ENCODE assay signal across 1 cellular context in the genomic region with DNA sequence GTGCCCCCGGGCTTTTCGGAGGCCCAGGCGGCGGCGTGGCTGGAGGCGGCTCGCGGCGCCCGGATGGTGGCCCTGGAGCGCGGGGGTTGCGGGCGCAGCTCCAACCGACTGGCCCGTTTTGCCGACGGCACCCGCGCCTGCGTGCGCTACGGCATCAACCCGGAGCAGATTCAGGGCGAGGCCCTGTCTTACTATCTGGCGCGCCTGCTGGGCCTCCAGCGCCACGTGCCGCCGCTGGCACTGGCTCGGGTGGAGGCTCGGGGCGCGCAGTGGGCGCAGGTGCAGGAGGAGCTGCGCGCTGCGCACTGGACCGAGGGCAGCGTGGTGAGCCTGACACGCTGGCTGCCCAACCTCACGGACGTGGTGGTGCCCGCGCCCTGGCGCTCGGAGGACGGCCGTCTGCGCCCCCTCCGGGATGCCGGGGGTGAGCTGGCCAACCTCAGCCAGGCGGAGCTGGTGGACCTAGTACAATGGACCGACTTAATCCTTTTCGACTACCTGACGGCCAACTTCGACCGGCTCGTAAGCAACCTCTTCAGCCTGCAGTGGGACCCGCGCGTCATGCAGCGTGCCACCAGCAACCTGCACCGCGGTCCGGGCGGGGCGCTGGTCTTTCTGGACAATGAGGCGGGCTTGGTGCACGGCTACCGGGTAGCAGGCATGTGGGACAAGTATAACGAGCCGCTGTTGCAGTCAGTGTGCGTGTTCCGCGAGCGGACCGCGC.
TF ChIP-seq lines count a peak whose summit lies in the region.

No MANE protein-coding gene starts in this region.

TF ChIP-seq in WTC11, 78 proteins besides CTCF, POLR2A, EP300 and RAD21 (continued from another document and continues in another):
- TF ChIP-seq, protein P1, sequence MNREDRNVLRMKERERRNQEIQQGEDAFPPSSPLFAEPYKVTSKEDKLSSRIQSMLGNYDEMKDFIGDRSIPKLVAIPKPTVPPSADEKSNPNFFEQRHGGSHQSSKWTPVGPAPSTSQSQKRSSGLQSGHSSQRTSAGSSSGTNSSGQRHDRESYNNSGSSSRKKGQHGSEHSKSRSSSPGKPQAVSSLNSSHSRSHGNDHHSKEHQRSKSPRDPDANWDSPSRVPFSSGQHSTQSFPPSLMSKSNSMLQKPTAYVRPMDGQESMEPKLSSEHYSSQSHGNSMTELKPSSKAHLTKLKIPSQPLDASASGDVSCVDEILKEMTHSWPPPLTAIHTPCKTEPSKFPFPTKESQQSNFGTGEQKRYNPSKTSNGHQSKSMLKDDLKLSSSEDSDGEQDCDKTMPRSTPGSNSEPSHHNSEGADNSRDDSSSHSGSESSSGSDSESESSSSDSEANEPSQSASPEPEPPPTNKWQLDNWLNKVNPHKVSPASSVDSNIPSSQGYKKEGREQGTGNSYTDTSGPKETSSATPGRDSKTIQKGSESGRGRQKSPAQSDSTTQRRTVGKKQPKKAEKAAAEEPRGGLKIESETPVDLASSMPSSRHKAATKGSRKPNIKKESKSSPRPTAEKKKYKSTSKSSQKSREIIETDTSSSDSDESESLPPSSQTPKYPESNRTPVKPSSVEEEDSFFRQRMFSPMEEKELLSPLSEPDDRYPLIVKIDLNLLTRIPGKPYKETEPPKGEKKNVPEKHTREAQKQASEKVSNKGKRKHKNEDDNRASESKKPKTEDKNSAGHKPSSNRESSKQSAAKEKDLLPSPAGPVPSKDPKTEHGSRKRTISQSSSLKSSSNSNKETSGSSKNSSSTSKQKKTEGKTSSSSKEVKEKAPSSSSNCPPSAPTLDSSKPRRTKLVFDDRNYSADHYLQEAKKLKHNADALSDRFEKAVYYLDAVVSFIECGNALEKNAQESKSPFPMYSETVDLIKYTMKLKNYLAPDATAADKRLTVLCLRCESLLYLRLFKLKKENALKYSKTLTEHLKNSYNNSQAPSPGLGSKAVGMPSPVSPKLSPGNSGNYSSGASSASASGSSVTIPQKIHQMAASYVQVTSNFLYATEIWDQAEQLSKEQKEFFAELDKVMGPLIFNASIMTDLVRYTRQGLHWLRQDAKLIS (CRISPR knock-in tag; IDR thresholded peaks at IDR 0.05; ENCODE audit: borderline replicate concordance) = peak; percentile 68; the same call in 1 of the 2 replicates
- TF ChIP-seq, protein P2, sequence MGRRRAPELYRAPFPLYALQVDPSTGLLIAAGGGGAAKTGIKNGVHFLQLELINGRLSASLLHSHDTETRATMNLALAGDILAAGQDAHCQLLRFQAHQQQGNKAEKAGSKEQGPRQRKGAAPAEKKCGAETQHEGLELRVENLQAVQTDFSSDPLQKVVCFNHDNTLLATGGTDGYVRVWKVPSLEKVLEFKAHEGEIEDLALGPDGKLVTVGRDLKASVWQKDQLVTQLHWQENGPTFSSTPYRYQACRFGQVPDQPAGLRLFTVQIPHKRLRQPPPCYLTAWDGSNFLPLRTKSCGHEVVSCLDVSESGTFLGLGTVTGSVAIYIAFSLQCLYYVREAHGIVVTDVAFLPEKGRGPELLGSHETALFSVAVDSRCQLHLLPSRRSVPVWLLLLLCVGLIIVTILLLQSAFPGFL (CRISPR knock-in tag; IDR thresholded peaks at IDR 0.05; ENCODE audit: borderline replicate concordance) = peak; percentile 67; the same call in 1 of the 2 replicates
- TF ChIP-seq ZNF263 (CRISPR knock-in tag; IDR thresholded peaks at IDR 0.05; ENCODE audit: low read depth) (peak; percentile 53; the same call in 1 of the 2 replicates), GTF2I (CRISPR knock-in tag; conservative IDR thresholded peaks at IDR 0.05) (no peak), TCF7 (CRISPR knock-in tag; IDR thresholded peaks at IDR 0.05; ENCODE audit: low read depth) (peak; percentile 61), NFYB (CRISPR knock-in tag; conservative IDR thresholded peaks at IDR 0.05; ENCODE audit: low read depth) (peak; percentile 45), CREM (CRISPR knock-in tag; IDR thresholded peaks at IDR 0.05) (peak; percentile 24; the same call in 1 of the 2 replicates), OVOL2 (CRISPR knock-in tag; IDR thresholded peaks at IDR 0.05; ENCODE audit: borderline replicate concordance) (no peak), GABPB1 (CRISPR knock-in tag; IDR thresholded peaks at IDR 0.05) (no peak), CREB1 (CRISPR knock-in tag; IDR thresholded peaks at IDR 0.05) (0 out of 2 replicates have a peak, but pooled peaks have one; percentile 35), ZNF396 (CRISPR knock-in tag; IDR thresholded peaks at IDR 0.05; ENCODE audit: borderline replicate concordance) (no peak), ESRRA (CRISPR knock-in tag; IDR thresholded peaks at IDR 0.05; ENCODE audit: borderline replicate concordance) (peak; percentile 92; the same call in 1 of the 2 replicates), NFE2L1 (CRISPR knock-in tag; IDR thresholded peaks at IDR 0.05) (peak; percentile 85; the same call in 1 of the 2 replicates), ZNF219 (CRISPR knock-in tag; IDR thresholded peaks at IDR 0.05; ENCODE audit: borderline replicate concordance) (0 out of 2 replicates have a peak, but pooled peaks have one; percentile 63), ZNF138 (CRISPR knock-in tag; conservative IDR thresholded peaks at IDR 0.05) (no peak), NR2C2 (CRISPR knock-in tag; IDR thresholded peaks at IDR 0.05) (peak; percentile 59; the same call in 1 of the 2 replicates), TEAD1 (CRISPR knock-in tag; IDR thresholded peaks at IDR 0.05) (peak; percentile 18; the same call in 1 of the 2 replicates), ZNF121 (CRISPR knock-in tag; IDR thresholded peaks at IDR 0.05) (peak; percentile 20; the same call in 1 of the 2 replicates), SOX15 (CRISPR knock-in tag; IDR thresholded peaks at IDR 0.05) (no peak), FOXK1 (CRISPR knock-in tag; IDR thresholded peaks at IDR 0.05) (peak; percentile 78), SP1 (CRISPR knock-in tag; conservative IDR thresholded peaks at IDR 0.05) (0 out of 2 replicates have a peak, but pooled peaks have one; percentile 13), FOXP1 (CRISPR knock-in tag; IDR thresholded peaks at IDR 0.05; ENCODE audit: borderline replicate concordance) (peak; percentile 98), EMX1 (CRISPR knock-in tag; IDR thresholded peaks at IDR 0.05) (no peak), SMAD3 (CRISPR knock-in tag; IDR thresholded peaks at IDR 0.05; ENCODE audit: borderline replicate concordance) (peak; percentile 24; the same call in 1 of the 2 replicates), MXD4 (CRISPR knock-in tag; IDR thresholded peaks at IDR 0.05; ENCODE audit: borderline replicate concordance) (no peak), KAT7 (CRISPR knock-in tag; IDR thresholded peaks at IDR 0.05; ENCODE audit: borderline replicate concordance) (peak; percentile 80; the same call in 1 of the 2 replicates), ETV6 (CRISPR knock-in tag; IDR thresholded peaks at IDR 0.05) (peak; percentile 49; the same call in 1 of the 2 replicates), ATF1 (CRISPR knock-in tag; IDR thresholded peaks at IDR 0.05) (0 out of 2 replicates have a peak, but pooled peaks have one; percentile 55), NR1H2 (CRISPR knock-in tag; IDR thresholded peaks at IDR 0.05) (peak; percentile 35), TP53 (CRISPR knock-in tag; IDR thresholded peaks at IDR 0.05) (peak; percentile 71)
- TF ChIP-seq, protein P3, sequence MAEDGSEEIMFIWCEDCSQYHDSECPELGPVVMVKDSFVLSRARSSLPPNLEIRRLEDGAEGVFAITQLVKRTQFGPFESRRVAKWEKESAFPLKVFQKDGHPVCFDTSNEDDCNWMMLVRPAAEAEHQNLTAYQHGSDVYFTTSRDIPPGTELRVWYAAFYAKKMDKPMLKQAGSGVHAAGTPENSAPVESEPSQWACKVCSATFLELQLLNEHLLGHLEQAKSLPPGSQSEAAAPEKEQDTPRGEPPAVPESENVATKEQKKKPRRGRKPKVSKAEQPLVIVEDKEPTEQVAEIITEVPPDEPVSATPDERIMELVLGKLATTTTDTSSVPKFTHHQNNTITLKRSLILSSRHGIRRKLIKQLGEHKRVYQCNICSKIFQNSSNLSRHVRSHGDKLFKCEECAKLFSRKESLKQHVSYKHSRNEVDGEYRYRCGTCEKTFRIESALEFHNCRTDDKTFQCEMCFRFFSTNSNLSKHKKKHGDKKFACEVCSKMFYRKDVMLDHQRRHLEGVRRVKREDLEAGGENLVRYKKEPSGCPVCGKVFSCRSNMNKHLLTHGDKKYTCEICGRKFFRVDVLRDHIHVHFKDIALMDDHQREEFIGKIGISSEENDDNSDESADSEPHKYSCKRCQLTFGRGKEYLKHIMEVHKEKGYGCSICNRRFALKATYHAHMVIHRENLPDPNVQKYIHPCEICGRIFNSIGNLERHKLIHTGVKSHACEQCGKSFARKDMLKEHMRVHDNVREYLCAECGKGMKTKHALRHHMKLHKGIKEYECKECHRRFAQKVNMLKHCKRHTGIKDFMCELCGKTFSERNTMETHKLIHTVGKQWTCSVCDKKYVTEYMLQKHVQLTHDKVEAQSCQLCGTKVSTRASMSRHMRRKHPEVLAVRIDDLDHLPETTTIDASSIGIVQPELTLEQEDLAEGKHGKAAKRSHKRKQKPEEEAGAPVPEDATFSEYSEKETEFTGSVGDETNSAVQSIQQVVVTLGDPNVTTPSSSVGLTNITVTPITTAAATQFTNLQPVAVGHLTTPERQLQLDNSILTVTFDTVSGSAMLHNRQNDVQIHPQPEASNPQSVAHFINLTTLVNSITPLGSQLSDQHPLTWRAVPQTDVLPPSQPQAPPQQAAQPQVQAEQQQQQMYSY (CRISPR knock-in tag; IDR thresholded peaks at IDR 0.05) = peak; percentile 58
- TF ChIP-seq, protein P4, sequence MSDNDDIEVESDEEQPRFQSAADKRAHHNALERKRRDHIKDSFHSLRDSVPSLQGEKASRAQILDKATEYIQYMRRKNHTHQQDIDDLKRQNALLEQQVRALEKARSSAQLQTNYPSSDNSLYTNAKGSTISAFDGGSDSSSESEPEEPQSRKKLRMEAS (CRISPR knock-in tag; IDR thresholded peaks at IDR 0.05) = peak; percentile 99
- TF ChIP-seq, protein P5, sequence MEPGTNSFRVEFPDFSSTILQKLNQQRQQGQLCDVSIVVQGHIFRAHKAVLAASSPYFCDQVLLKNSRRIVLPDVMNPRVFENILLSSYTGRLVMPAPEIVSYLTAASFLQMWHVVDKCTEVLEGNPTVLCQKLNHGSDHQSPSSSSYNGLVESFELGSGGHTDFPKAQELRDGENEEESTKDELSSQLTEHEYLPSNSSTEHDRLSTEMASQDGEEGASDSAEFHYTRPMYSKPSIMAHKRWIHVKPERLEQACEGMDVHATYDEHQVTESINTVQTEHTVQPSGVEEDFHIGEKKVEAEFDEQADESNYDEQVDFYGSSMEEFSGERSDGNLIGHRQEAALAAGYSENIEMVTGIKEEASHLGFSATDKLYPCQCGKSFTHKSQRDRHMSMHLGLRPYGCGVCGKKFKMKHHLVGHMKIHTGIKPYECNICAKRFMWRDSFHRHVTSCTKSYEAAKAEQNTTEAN (CRISPR knock-in tag; IDR thresholded peaks at IDR 0.05) = peak; percentile 88
- TF ChIP-seq, protein P6, sequence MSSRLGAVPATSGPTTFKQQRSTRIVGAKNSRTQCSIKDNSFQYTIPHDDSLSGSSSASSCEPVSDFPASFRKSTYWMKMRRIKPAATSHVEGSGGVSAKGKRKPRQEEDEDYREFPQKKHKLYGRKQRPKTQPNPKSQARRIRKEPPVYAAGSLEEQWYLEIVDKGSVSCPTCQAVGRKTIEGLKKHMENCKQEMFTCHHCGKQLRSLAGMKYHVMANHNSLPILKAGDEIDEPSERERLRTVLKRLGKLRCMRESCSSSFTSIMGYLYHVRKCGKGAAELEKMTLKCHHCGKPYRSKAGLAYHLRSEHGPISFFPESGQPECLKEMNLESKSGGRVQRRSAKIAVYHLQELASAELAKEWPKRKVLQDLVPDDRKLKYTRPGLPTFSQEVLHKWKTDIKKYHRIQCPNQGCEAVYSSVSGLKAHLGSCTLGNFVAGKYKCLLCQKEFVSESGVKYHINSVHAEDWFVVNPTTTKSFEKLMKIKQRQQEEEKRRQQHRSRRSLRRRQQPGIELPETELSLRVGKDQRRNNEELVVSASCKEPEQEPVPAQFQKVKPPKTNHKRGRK (CRISPR knock-in tag; IDR thresholded peaks at IDR 0.05; ENCODE audit: borderline replicate concordance) = peak; percentile 65; the same call in 1 of the 2 replicates
- TF ChIP-seq, protein P7, sequence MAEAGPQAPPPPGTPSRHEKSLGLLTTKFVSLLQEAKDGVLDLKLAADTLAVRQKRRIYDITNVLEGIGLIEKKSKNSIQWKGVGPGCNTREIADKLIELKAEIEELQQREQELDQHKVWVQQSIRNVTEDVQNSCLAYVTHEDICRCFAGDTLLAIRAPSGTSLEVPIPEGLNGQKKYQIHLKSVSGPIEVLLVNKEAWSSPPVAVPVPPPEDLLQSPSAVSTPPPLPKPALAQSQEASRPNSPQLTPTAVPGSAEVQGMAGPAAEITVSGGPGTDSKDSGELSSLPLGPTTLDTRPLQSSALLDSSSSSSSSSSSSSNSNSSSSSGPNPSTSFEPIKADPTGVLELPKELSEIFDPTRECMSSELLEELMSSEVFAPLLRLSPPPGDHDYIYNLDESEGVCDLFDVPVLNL (CRISPR knock-in tag; IDR thresholded peaks at IDR 0.05; ENCODE audit: borderline replicate concordance, low read depth) = peak; percentile 92
- TF ChIP-seq, protein P8, sequence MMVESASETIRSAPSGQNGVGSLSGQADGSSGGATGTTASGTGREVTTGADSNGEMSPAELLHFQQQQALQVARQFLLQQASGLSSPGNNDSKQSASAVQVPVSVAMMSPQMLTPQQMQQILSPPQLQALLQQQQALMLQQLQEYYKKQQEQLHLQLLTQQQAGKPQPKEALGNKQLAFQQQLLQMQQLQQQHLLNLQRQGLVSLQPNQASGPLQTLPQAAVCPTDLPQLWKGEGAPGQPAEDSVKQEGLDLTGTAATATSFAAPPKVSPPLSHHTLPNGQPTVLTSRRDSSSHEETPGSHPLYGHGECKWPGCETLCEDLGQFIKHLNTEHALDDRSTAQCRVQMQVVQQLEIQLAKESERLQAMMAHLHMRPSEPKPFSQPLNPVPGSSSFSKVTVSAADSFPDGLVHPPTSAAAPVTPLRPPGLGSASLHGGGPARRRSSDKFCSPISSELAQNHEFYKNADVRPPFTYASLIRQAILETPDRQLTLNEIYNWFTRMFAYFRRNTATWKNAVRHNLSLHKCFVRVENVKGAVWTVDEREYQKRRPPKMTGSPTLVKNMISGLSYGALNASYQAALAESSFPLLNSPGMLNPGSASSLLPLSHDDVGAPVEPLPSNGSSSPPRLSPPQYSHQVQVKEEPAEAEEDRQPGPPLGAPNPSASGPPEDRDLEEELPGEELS (CRISPR knock-in tag; IDR thresholded peaks at IDR 0.05) = peak; percentile 97
- TF ChIP-seq, protein P9, sequence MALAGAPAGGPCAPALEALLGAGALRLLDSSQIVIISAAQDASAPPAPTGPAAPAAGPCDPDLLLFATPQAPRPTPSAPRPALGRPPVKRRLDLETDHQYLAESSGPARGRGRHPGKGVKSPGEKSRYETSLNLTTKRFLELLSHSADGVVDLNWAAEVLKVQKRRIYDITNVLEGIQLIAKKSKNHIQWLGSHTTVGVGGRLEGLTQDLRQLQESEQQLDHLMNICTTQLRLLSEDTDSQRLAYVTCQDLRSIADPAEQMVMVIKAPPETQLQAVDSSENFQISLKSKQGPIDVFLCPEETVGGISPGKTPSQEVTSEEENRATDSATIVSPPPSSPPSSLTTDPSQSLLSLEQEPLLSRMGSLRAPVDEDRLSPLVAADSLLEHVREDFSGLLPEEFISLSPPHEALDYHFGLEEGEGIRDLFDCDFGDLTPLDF (CRISPR knock-in tag; IDR thresholded peaks at IDR 0.05) = peak; percentile 31; the same call in 1 of the 2 replicates
- TF ChIP-seq, protein P10, sequence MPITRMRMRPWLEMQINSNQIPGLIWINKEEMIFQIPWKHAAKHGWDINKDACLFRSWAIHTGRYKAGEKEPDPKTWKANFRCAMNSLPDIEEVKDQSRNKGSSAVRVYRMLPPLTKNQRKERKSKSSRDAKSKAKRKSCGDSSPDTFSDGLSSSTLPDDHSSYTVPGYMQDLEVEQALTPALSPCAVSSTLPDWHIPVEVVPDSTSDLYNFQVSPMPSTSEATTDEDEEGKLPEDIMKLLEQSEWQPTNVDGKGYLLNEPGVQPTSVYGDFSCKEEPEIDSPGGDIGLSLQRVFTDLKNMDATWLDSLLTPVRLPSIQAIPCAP (CRISPR knock-in tag; IDR thresholded peaks at IDR 0.05) = peak; percentile 76
